ENCODE assay signal across 1 cellular context in the genomic region with DNA sequence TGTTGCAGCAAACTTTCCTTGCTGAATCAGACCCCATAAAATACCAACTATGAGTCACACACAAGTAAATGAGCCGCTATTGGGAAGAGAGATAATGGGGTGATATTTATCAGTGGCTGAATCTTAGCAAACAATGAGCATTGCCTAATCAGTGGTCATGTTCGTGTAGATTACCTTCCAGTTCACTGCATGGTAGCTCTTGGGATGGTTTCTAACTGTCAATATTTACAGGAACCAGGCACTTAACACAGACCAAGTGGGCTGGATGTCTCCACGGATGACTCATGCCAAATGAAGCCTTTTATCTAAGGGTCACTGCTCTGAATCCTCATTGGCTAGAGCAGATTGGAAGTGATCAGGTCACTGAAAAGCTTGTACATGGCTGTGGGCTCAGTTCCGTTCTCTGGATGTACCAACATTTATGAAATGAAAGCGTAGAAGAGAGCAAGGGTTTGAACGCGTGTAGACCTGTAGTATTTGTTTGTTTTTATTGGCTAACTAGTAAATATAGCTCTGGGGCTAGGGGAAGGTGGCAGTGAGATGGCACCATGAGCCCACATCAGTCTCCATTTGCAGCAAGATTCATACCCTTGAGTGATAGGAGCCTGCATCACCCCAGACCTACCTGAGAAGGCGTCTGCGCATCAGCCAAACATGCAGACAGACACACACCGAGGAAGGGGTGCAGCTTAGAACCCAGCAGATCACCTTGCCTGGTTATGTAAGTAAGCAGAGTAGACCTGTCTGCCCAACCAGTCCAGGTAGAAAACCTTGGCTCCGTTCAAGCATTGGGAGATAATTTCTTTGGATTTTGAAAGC.
TF ChIP-seq lines count a peak whose summit lies in the region.

No MANE protein-coding gene starts in this region.

TF ChIP-seq in HepG2, 621 proteins besides CTCF, POLR2A, EP300 and RAD21 (continued from another document and continues in another):
- TF ChIP-seq, protein P1, sequence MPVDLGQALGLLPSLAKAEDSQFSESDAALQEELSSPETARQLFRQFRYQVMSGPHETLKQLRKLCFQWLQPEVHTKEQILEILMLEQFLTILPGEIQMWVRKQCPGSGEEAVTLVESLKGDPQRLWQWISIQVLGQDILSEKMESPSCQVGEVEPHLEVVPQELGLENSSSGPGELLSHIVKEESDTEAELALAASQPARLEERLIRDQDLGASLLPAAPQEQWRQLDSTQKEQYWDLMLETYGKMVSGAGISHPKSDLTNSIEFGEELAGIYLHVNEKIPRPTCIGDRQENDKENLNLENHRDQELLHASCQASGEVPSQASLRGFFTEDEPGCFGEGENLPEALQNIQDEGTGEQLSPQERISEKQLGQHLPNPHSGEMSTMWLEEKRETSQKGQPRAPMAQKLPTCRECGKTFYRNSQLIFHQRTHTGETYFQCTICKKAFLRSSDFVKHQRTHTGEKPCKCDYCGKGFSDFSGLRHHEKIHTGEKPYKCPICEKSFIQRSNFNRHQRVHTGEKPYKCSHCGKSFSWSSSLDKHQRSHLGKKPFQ (CRISPR knock-in tag; IDR thresholded peaks at IDR 0.05; ENCODE audit: insufficient replicate concordance) = peak; percentile 74
- TF ChIP-seq, protein P2, sequence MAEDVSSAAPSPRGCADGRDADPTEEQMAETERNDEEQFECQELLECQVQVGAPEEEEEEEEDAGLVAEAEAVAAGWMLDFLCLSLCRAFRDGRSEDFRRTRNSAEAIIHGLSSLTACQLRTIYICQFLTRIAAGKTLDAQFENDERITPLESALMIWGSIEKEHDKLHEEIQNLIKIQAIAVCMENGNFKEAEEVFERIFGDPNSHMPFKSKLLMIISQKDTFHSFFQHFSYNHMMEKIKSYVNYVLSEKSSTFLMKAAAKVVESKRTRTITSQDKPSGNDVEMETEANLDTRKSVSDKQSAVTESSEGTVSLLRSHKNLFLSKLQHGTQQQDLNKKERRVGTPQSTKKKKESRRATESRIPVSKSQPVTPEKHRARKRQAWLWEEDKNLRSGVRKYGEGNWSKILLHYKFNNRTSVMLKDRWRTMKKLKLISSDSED (CRISPR knock-in tag; IDR thresholded peaks at IDR 0.05) = no peak
- TF ChIP-seq ZBTB7B (CRISPR knock-in tag; IDR thresholded peaks at IDR 0.05) (peak; percentile 95), RFXANK (CRISPR knock-in tag; IDR thresholded peaks at IDR 0.05) (peak; percentile 80), GTF2F1 (IDR thresholded peaks at IDR 0.05; ENCODE audit: low read length) (0 out of 2 replicates have a peak, but pooled peaks have one; percentile 14), HNRNPH1 (optimal IDR thresholded peaks at IDR 0.05; ENCODE audit: low read depth, low read length) (no peak), NFYB (CRISPR knock-in tag; IDR thresholded peaks at IDR 0.05) (peak; percentile 94), NFIB (CRISPR knock-in tag; IDR thresholded peaks at IDR 0.05; ENCODE audit: borderline replicate concordance) (no peak), PAF1 (CRISPR knock-in tag; IDR thresholded peaks at IDR 0.05) (peak; percentile 26; the same call in 1 of the 2 replicates), TP53 (CRISPR knock-in tag; conservative IDR thresholded peaks at IDR 0.05) (peak; percentile 92), SP140L (CRISPR knock-in tag; IDR thresholded peaks at IDR 0.05; ENCODE audit: borderline replicate concordance) (no peak), REPIN1 (CRISPR knock-in tag; IDR thresholded peaks at IDR 0.05; ENCODE audit: borderline replicate concordance, low read depth) (peak; percentile 36; the same call in 1 of the 2 replicates), ZNF333 (CRISPR knock-in tag; IDR thresholded peaks at IDR 0.05; ENCODE audit: borderline replicate concordance) (0 out of 2 replicates have a peak, but pooled peaks have one; percentile 71), GFI1 (CRISPR knock-in tag; IDR thresholded peaks at IDR 0.05; ENCODE audit: borderline replicate concordance) (peak; percentile 93), HNRNPLL (IDR thresholded peaks at IDR 0.05; ENCODE audit: low read depth, low read length, poor library complexity, severe bottlenecking) (no peak), ZNF672 (CRISPR knock-in tag; IDR thresholded peaks at IDR 0.05) (no peak), ZNF253 (CRISPR knock-in tag; IDR thresholded peaks at IDR 0.05; ENCODE audit: borderline replicate concordance) (no peak), SMAD1 (CRISPR knock-in tag; IDR thresholded peaks at IDR 0.05; ENCODE audit: borderline replicate concordance, low read depth) (peak; percentile 26; the same call in 1 of the 2 replicates), ZNF30 (CRISPR knock-in tag; IDR thresholded peaks at IDR 0.05) (no peak), JUN (CRISPR knock-in tag; IDR thresholded peaks at IDR 0.05) (peak; percentile 99), ONECUT2 (CRISPR knock-in tag; IDR thresholded peaks at IDR 0.05) (peak; percentile 73), MEF2D (CRISPR knock-in tag; IDR thresholded peaks at IDR 0.05) (peak; percentile 90; the same call in 1 of the 2 replicates), ZNF747 (CRISPR knock-in tag; IDR thresholded peaks at IDR 0.05; ENCODE audit: borderline replicate concordance) (peak; percentile 90; the same call in 1 of the 2 replicates), ZNF180 (CRISPR knock-in tag; IDR thresholded peaks at IDR 0.05; ENCODE audit: borderline replicate concordance, low read depth) (no peak), PHF5A (CRISPR knock-in tag; IDR thresholded peaks at IDR 0.05; ENCODE audit: low read depth, unreplicated experiment) (no peak), RELA (CRISPR knock-in tag; IDR thresholded peaks at IDR 0.05) (peak; percentile 88; the same call in 1 of the 2 replicates), MED13 (CRISPR knock-in tag; IDR thresholded peaks at IDR 0.05) (peak; percentile 99), ZNF207 (IDR thresholded peaks at IDR 0.05; ENCODE audit: borderline replicate concordance) (no peak), ZNF841 (CRISPR knock-in tag; IDR thresholded peaks at IDR 0.05; ENCODE audit: borderline replicate concordance) (no peak), ZNF567 (CRISPR knock-in tag; IDR thresholded peaks at IDR 0.05; ENCODE audit: borderline replicate concordance) (no peak; the same call in 1 of the 2 replicates), SMAD9 (CRISPR knock-in tag; IDR thresholded peaks at IDR 0.05) (no peak)
- TF ChIP-seq, protein P3, sequence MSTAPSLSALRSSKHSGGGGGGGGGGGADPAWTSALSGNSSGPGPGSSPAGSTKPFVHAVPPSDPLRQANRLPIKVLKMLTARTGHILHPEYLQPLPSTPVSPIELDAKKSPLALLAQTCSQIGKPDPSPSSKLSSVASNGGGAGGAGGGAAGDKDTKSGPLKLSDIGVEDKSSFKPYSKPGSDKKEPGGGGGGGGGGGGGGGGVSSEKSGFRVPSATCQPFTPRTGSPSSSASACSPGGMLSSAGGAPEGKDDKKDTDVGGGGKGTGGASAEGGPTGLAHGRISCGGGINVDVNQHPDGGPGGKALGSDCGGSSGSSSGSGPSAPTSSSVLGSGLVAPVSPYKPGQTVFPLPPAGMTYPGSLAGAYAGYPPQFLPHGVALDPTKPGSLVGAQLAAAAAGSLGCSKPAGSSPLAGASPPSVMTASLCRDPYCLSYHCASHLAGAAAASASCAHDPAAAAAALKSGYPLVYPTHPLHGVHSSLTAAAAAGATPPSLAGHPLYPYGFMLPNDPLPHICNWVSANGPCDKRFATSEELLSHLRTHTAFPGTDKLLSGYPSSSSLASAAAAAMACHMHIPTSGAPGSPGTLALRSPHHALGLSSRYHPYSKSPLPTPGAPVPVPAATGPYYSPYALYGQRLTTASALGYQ (CRISPR knock-in tag; IDR thresholded peaks at IDR 0.05) = peak; percentile 97
- TF ChIP-seq, protein P4, sequence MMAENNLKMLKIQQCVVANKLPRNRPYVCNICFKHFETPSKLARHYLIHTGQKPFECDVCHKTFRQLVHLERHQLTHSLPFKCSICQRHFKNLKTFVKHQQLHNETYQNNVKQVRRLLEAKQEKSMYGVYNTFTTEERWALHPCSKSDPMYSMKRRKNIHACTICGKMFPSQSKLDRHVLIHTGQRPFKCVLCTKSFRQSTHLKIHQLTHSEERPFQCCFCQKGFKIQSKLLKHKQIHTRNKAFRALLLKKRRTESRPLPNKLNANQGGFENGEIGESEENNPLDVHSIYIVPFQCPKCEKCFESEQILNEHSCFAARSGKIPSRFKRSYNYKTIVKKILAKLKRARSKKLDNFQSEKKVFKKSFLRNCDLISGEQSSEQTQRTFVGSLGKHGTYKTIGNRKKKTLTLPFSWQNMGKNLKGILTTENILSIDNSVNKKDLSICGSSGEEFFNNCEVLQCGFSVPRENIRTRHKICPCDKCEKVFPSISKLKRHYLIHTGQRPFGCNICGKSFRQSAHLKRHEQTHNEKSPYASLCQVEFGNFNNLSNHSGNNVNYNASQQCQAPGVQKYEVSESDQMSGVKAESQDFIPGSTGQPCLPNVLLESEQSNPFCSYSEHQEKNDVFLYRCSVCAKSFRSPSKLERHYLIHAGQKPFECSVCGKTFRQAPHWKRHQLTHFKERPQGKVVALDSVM (CRISPR knock-in tag; IDR thresholded peaks at IDR 0.05) = peak; percentile 61
- TF ChIP-seq, protein P5, sequence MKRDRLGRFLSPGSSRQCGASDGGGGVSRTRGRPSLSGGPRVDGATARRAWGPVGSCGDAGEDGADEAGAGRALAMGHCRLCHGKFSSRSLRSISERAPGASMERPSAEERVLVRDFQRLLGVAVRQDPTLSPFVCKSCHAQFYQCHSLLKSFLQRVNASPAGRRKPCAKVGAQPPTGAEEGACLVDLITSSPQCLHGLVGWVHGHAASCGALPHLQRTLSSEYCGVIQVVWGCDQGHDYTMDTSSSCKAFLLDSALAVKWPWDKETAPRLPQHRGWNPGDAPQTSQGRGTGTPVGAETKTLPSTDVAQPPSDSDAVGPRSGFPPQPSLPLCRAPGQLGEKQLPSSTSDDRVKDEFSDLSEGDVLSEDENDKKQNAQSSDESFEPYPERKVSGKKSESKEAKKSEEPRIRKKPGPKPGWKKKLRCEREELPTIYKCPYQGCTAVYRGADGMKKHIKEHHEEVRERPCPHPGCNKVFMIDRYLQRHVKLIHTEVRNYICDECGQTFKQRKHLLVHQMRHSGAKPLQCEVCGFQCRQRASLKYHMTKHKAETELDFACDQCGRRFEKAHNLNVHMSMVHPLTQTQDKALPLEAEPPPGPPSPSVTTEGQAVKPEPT (CRISPR knock-in tag; IDR thresholded peaks at IDR 0.05; ENCODE audit: low read depth) = no peak
- TF ChIP-seq, protein P6, sequence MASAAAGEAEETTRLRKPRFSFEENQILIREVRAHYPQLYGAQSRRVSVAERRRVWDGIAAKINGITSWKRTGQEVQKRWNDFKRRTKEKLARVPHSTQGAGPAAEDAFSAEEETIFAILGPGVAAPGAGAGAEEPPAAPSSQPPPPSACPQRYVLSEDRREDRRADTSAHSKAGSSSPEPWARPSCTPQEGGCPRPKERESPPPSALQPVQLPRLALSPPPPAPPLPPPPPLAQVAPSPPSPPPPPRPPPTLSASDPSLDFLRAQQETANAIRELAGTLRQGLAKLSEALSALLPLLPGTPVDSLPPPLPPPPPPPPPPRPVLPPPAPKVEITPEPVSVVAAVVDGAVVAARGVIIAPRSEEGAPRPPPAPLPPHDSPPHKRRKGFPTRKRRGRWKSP (CRISPR knock-in tag; IDR thresholded peaks at IDR 0.05) = peak; percentile 85
- TF ChIP-seq, protein P7, sequence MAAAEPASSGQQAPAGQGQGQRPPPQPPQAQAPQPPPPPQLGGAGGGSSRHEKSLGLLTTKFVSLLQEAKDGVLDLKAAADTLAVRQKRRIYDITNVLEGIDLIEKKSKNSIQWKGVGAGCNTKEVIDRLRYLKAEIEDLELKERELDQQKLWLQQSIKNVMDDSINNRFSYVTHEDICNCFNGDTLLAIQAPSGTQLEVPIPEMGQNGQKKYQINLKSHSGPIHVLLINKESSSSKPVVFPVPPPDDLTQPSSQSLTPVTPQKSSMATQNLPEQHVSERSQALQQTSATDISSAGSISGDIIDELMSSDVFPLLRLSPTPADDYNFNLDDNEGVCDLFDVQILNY (CRISPR knock-in tag; conservative IDR thresholded peaks at IDR 0.05) = no peak
- TF ChIP-seq, protein P8, sequence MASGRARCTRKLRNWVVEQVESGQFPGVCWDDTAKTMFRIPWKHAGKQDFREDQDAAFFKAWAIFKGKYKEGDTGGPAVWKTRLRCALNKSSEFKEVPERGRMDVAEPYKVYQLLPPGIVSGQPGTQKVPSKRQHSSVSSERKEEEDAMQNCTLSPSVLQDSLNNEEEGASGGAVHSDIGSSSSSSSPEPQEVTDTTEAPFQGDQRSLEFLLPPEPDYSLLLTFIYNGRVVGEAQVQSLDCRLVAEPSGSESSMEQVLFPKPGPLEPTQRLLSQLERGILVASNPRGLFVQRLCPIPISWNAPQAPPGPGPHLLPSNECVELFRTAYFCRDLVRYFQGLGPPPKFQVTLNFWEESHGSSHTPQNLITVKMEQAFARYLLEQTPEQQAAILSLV (CRISPR knock-in tag; IDR thresholded peaks at IDR 0.05; ENCODE audit: borderline replicate concordance) = 0 out of 2 replicates have a peak, but pooled peaks have one; percentile 17
- TF ChIP-seq, protein P9, sequence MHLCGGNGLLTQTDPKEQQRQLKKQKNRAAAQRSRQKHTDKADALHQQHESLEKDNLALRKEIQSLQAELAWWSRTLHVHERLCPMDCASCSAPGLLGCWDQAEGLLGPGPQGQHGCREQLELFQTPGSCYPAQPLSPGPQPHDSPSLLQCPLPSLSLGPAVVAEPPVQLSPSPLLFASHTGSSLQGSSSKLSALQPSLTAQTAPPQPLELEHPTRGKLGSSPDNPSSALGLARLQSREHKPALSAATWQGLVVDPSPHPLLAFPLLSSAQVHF (CRISPR knock-in tag; IDR thresholded peaks at IDR 0.05) = no peak; the same call in 1 of the 2 replicates
